In the genomic region with DNA sequence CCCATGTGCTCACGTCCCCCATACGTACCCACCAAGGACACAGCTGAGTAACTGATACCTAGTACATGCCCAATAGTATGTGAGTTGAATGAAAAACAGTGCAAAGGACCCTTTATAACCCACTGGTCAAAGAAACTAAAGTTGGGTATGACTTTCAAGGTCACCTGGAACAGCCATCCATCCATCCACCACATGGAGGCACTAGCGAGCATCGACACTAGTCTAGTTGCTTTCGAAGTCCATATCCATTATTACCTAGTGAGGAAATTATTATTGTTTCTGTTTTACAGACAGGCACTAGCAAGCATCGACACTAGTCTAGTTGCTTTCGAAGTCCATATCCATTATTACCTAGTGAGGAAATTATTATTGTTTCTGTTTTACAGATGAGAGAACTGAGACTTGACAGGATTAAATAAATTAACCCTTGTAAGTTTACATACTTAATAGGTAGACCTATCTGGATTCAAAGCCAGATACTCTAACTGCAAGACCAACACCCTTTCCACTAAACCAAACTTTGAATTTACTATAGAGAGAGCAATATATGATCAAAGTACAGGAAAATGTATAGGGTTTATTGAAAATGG, we compare ENCODE assay signal across 8 cellular contexts.
DNase-seq lines count a peak whose midpoint lies in the region; ATAC-seq, FAIRE-seq and TF ChIP-seq lines count a peak whose summit lies in the region.

No MANE protein-coding gene starts in this region.

- H3K4me1 ChIP-seq in Karpas-422 (ENCODE audit: low read length) (no peaks in the 10 kb centered on the region), right cardiac atrium (ENCODE audit: control insufficient read depth, insufficient read depth, low read length) (no peaks in the 10 kb centered on the region), Caco-2 (peaks cover 13% of the 10 kb centered on the region)

- no peaks in the 10 kb centered on the region for H3K36me3 Mint-ChIP-seq in Caco-2 (ENCODE audit: insufficient read depth, unreplicated experiment)

- CTCF ChIA-PET in Caco-2 (lab: Charles Lee): no interaction called here

- peak in 1 of 2 experiments; percentile 19 for TF ChIP-seq CTCF in Caco-2 (IDR thresholded peaks at IDR 0.05; ENCODE audit: insufficient read depth in 1 of 2, low read depth in 1 of 2, low read length in 1 of 2, severe bottlenecking in 1 of 2, unreplicated experiment in 1 of 2)

- no peak overlapping the region for H3K9ac ChIP-seq in Karpas-422 (ENCODE audit: low read length)

- no peak overlapping the region for H3K27ac Mint-ChIP-seq in Caco-2 (ENCODE audit: unreplicated experiment)

- peak; percentile 88 for ATAC-seq in GM21515 (IDR thresholded peaks at IDR 0.05; ENCODE audit: unreplicated experiment)
- ATAC-seq in right cardiac atrium: no peak

- no peaks in the 10 kb centered on the region for H3K9me3 ChIP-seq in Karpas-422 (ENCODE audit: low read length)
- H3K9me3 ChIP-seq in right cardiac atrium (ENCODE audit: control insufficient read depth, low read length): no peaks in the 10 kb centered on the region
- H3K9me3 ChIP-seq in Caco-2: no peaks in the 10 kb centered on the region

- no peaks in the 10 kb centered on the region for H3K4me1 Mint-ChIP-seq in Caco-2 (ENCODE audit: low read depth, unreplicated experiment)

- peaks cover 19% of the 10 kb centered on the region for H3K9me3 Mint-ChIP-seq in Caco-2 (ENCODE audit: unreplicated experiment)

- no TSS peak for BruUV-seq in Caco-2 (replicated peaks; lab: Mats Ljungman, UMichigan)

- no peaks in the 10 kb centered on the region for H3K36me3 ChIP-seq in Karpas-422 (ENCODE audit: insufficient read depth, low read length)
- H3K36me3 ChIP-seq in Caco-2 (ENCODE audit: control insufficient read depth, insufficient read depth, low read length): no peaks in the 10 kb centered on the region

- no peak overlapping the region for H3K4me3 Mint-ChIP-seq in Caco-2 (ENCODE audit: unreplicated experiment)

- intact Hi-C loops in right cardiac atrium (cut with DNase I): no loop called here
- intact Hi-C loops in Caco-2 (cut with micrococcal nuclease; ENCODE audit: unreplicated experiment): no loop called here

- H3K27me3 ChIP-seq in Karpas-422 (ENCODE audit: low read length) (no peaks in the 10 kb centered on the region), right cardiac atrium (ENCODE audit: control insufficient read depth, insufficient read depth) (no peaks in the 10 kb centered on the region), Caco-2 (replicated peaks; ENCODE audit: control insufficient read depth, insufficient read depth, low read length) (no peaks in the 10 kb centered on the region)

- no peak overlapping the region for H3K27ac ChIP-seq in Karpas-422 (ENCODE audit: low read length)
- no peak overlapping the region for H3K27ac ChIP-seq in right cardiac atrium (ENCODE audit: low read length)

- no peaks in the 10 kb centered on the region for H3K79me2 ChIP-seq in Karpas-422 (ENCODE audit: low read length)

- no peak overlapping the region for H3K4me2 ChIP-seq in Karpas-422 (ENCODE audit: low read depth, low read length, poor library complexity, severe bottlenecking)

- no peaks in the 10 kb centered on the region for H3K27me3 Mint-ChIP-seq in Caco-2 (ENCODE audit: insufficient read depth, unreplicated experiment)

- POLR2A ChIA-PET in Caco-2 (lab: Charles Lee): no interaction called here

- H4K20me1 ChIP-seq in Karpas-422 (ENCODE audit: insufficient read depth, low read depth, low read length): no peaks in the 10 kb centered on the region

- H2AFZ ChIP-seq in Karpas-422 (ENCODE audit: low read length): no peak overlapping the region

- H3K4me3 ChIP-seq in Karpas-422 (ENCODE audit: low read length) (no peak overlapping the region), right cardiac atrium (ENCODE audit: low read length) (no peak overlapping the region), Caco-2 (ENCODE audit: low read depth, low read length) (no peak overlapping the region)

- peak; percentile 83 for DNase-seq in Karpas-422
- DNase-seq in activated T-cell treated with anti-CD3 and anti-CD28 coated beads for 24 hours (ENCODE audit: low read depth): peak; percentile 20
- DNase-seq in right cardiac atrium: peak in 2 of 3 donors; percentile 23 to 63
- DNase-seq in stimulated activated CD4-positive, alpha-beta T cell treated with anti-CD3 and anti-CD28 coated beads, Interleukin-4, amount 100 ng/mL, for 24 hours: peak; percentile 47
- DNase-seq in Caco-2: no peak
- no peak for DNase-seq in NCI-H2196 treated with DMSO at 0.1 percent for 48 hours (lab: John Stamatoyannopoulos, UW; ENCODE audit: unreplicated experiment)

- peak; percentile 73 for FAIRE-seq in G401.6 (lab: Jason Lieb, UNC)

- no peaks in the 10 kb centered on the region for H3K9me2 ChIP-seq in Karpas-422 (replicated peaks; ENCODE audit: insufficient read depth, low read length)

- 50% methylated on average over 7 of the region's 7 CpGs for WGBS in right cardiac atrium

Comparison
In these comparisons a context has a peak if more than half of its experiments do, and no peak if none do; other contexts are left out.
1. DNase-seq: peak in Karpas-422 (single experiment), activated T-cell treated with anti-CD3 and anti-CD28 coated beads for 24 hours (single experiment), right cardiac atrium (2 of 3) and stimulated activated CD4-positive, alpha-beta T cell treated with anti-CD3 and anti-CD28 coated beads, Interleukin-4, amount 100 ng/mL, for 24 hours (single experiment); none in Caco-2 (0 of 2) and NCI-H2196 treated with DMSO at 0.1 percent for 48 hours (single experiment).